ENCODE assay signal across 9 cellular contexts in genomic region chr17:81291662-81292061, GRCh38. TPM values are rescaled to one million over a fixed set of nuclear protein-coding genes. Genes with fewer than 3 reads are reported as not detected.
DNase-seq lines count a peak whose midpoint lies in the region; ATAC-seq and TF ChIP-seq lines count a peak whose summit lies in the region.
"Had no signal": no experiment of that assay in that cellular context is flagged by ENCODE, and none has a peak within 500 bp of the region (broad histone marks: within the 10 kb centered on the region; RNA-seq: fewer than 3 reads in every experiment).

No MANE protein-coding gene starts in this region.

- in situ Hi-C loops in GM13976 (cut with MboI; ENCODE audit: low sequenced_read_pairs, unreplicated experiment): no loop called here

- POLR2A ChIA-PET in AG04449 (lab: Yijun Ruan, JAX): interaction anchor here (0.6 kb wide), 1 partner anchor 103 kb away, joined by 3 read pairs; the partner anchor contains the start of gene BAHCC1

- ATAC-seq in esophagus mucosa: peak; percentile 80
- ATAC-seq in HG03432 (IDR thresholded peaks at IDR 0.05; ENCODE audit: unreplicated experiment): no peak

- peaks cover 6% of the 10 kb centered on the region for H3K27me3 Mint-ChIP-seq in nephron progenitor cell (ENCODE audit: low read depth, poor library complexity)

- H3K36me3 Mint-ChIP-seq in nephron progenitor cell (ENCODE audit: low read depth): peaks cover 11% of the 10 kb centered on the region

- TF ChIP-seq CTCF in AG04449 (IDR thresholded peaks at IDR 0.05; ENCODE audit: insufficient read depth, low read length, missing control alignments) (peak; percentile 84), GM13976 (IDR thresholded peaks at IDR 0.05; ENCODE audit: borderline replicate concordance, control extremely low read depth, extremely low read depth, insufficient read depth, missing control alignments) (peak; percentile 90), nephron progenitor cell (IDR thresholded peaks at IDR 0.05) (peak; percentile 73)

- H3K4me3 Mint-ChIP-seq in nephron progenitor cell: no peak overlapping the region

- H3K9me3 Mint-ChIP-seq in nephron progenitor cell: no peaks in the 10 kb centered on the region

- no peak overlapping the region for H3K27ac Mint-ChIP-seq in nephron progenitor cell

- CTCF ChIA-PET in AG04449 (lab: Yijun Ruan, JAX): interaction anchor here (0.6 to 6.8 kb wide), 34 partner anchors 8 to 310 kb away, joined by 3 to 82 read pairs (median 4); partner anchors contain the start of gene BAHCC1

- peaks cover 37% of the 10 kb centered on the region for H3K4me1 Mint-ChIP-seq in nephron progenitor cell

- DNase-seq in AG04449 (ENCODE audit: low read depth, low spot score) (no peak), GM13976 (ENCODE audit: low spot score) (peak; percentile 86), NCI-H748 treated with DMSO at 0.1 percent for 48 hours (lab: John Stamatoyannopoulos, UW) (peak; percentile 23), nephron progenitor cell (peak; percentile 72), superior temporal gyrus (ENCODE audit: extremely low spot score) (peak; percentile 53)
- peak; percentile 77 for DNase-seq in activated CD8-positive, alpha-beta memory T cell treated with anti-CD3 and anti-CD28 coated beads, Interleukin-2, amount 50 U/mL, for 4 hours

- H3K4me3 ChIP-seq in AG04449 (ENCODE audit: low read depth, low read length): no peak overlapping the region
- H3K4me3 ChIP-seq: skin epidermis had no signal

RNA-seq across cellular contexts. Expression of gene SLC38A10, which starts 3.4 kb away (rescaled TPM):
- total RNA-seq in esophagus mucosa: 24.6 TPM

RNA-seq across cellular contexts. Expression of gene NDUFAF8, which starts 52.5 kb away (rescaled TPM):
- 41.2 TPM for total RNA-seq in esophagus mucosa

RNA-seq across cellular contexts. Expression of gene TEPSIN, which starts 52.8 kb away (rescaled TPM):
- total RNA-seq in esophagus mucosa: 13.1 TPM
